In genomic region chr10:122480146-122480833, GRCh38 we compare ENCODE assay signal across 1 cellular context.
TF ChIP-seq lines count a peak whose summit lies in the region.

No MANE protein-coding gene starts in this region.

TF ChIP-seq in H1, 55 proteins besides CTCF, POLR2A, EP300 and RAD21:
- TF ChIP-seq RBBP5 (IDR thresholded peaks at IDR 0.05; ENCODE audit: borderline replicate concordance, low read depth, low read length) = no peak
- no peak for TF ChIP-seq ATF2 (IDR thresholded peaks at IDR 0.05; ENCODE audit: low read length)
- TF ChIP-seq SP1 (IDR thresholded peaks at IDR 0.05; ENCODE audit: low read depth, low read length) = no peak
- no peak for TF ChIP-seq MAX (IDR thresholded peaks at IDR 0.05)
- TF ChIP-seq RNF2 (IDR thresholded peaks at IDR 0.05; ENCODE audit: borderline replicate concordance, low read depth, low read length, missing control alignments, poor library complexity, severe bottlenecking) = no peak
- no peak for TF ChIP-seq TCF12 (IDR thresholded peaks at IDR 0.05; ENCODE audit: low read depth, low read length)
- no peak for TF ChIP-seq CHD2 (IDR thresholded peaks at IDR 0.05; ENCODE audit: low read length)
